1 cellular context compared by ENCODE assay signal in genomic region chr21:45423201-45423955, GRCh38.
TF ChIP-seq lines count a peak whose summit lies in the region.

No MANE protein-coding gene starts in this region.

TF ChIP-seq in A549, 52 proteins besides CTCF, POLR2A, EP300 and RAD21 (continued from another document):
- no peak for TF ChIP-seq REST (IDR thresholded peaks at IDR 0.05)
- no peak for TF ChIP-seq FOSB (CRISPR knock-in tag; IDR thresholded peaks at IDR 0.05)
- no peak for TF ChIP-seq MAFK (IDR thresholded peaks at IDR 0.05; ENCODE audit: partially characterized antibody)
- no peak for TF ChIP-seq MAX (IDR thresholded peaks at IDR 0.05)
- TF ChIP-seq EHF (CRISPR knock-in tag; IDR thresholded peaks at IDR 0.05) = no peak
- no peak for TF ChIP-seq CHD4 (IDR thresholded peaks at IDR 0.05; ENCODE audit: borderline replicate concordance)
- no peak for TF ChIP-seq HES2 (IDR thresholded peaks at IDR 0.05)
- TF ChIP-seq HOXB5 (CRISPR knock-in tag; IDR thresholded peaks at IDR 0.05) = no peak
- TF ChIP-seq CEBPB (IDR thresholded peaks at IDR 0.05) = no peak
- TF ChIP-seq E2F6 (IDR thresholded peaks at IDR 0.05; ENCODE audit: borderline replicate concordance, low read depth) = no peak
